11 cellular contexts compared by ENCODE assay signal in the genomic region with DNA sequence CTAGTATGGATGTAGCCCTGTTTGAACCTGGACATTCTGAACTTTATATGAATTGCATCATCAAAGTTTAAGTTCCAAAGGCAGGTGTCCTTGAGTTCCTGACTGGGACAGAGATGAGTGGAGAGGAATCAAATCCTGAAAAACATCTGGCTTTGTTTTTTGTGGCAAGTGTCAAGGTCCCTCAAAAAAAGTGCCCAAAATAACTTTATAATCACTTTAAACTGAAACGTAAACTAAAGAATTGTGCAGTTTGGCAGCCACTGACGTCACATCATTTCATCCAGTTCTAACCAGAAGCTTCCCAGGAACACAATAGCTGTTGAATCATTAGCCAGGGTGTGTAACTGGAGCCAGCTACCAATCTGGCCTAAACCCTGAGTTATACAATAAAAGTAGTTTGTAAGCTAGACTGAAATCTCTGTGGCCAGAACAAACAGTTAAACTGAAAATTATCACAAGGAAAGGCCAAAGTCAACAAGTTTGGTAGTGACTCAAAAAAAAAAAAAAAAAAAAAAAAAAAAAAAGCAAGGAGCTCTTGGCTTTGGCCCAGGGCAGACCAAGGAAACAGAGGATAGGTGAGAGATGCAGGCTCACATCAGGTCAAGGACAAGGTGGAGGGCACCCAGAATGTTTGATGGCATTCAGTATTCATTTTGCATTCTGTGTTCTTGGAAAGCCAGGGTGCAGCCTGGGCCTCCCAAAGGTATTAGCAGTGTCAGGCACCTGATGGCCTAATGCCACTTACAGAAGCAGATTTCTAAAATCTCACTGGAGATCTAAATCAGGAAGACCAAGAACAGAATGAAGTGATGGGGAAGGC.
DNase-seq lines count a peak whose midpoint lies in the region; ATAC-seq and TF ChIP-seq lines count a peak whose summit lies in the region.
"Had no signal": no experiment of that assay in that cellular context is flagged by ENCODE, and none has a peak within 500 bp of the region (broad histone marks: within the 10 kb centered on the region; RNA-seq: fewer than 3 reads in every experiment).

No MANE protein-coding gene starts in this region.

- peak overlapping the region; percentile 95 for H3K27ac Mint-ChIP-seq in progenitor cell of endocrine pancreas

- no peaks in the 10 kb centered on the region for H3K36me3 Mint-ChIP-seq in progenitor cell of endocrine pancreas (ENCODE audit: insufficient read depth)

- H3K9ac ChIP-seq in SK-N-SH, result 0 out of 2 replicates have a peak overlapping the region, but pooled peaks have one; percentile 15

- CTCF ChIA-PET in SK-N-SH (lab: Yijun Ruan, JAX), result no interaction called here

- TF ChIP-seq POLR2A in esophagus muscularis mucosa (IDR thresholded peaks at IDR 0.05; ENCODE audit: low read depth), result no peak

- H3K4me1 Mint-ChIP-seq in progenitor cell of endocrine pancreas (ENCODE audit: low read depth), result peaks cover 29% of the 10 kb centered on the region

- TF ChIP-seq RAD21 in SK-N-SH (IDR thresholded peaks at IDR 0.05; ENCODE audit: low read length), result no peak

- peak overlapping the region; percentile 13; the same call in 1 of the 2 replicates for H2AFZ ChIP-seq in SK-N-SH (ENCODE audit: low read depth)

- POLR2A ChIA-PET in SK-N-SH (lab: Yijun Ruan, JAX), result no interaction called here

- H3K27me3 Mint-ChIP-seq in progenitor cell of endocrine pancreas, result no peaks in the 10 kb centered on the region

- peaks cover 6% of the 10 kb centered on the region for H3F3A ChIP-seq in SK-N-SH (replicated peaks; ENCODE audit: insufficient read depth)

- H3K9me2 ChIP-seq in SK-N-SH, result no peaks in the 10 kb centered on the region

- H3K9me3 ChIP-seq in SK-N-SH, result no peaks in the 10 kb centered on the region
- no peaks in the 10 kb centered on the region for H3K9me3 ChIP-seq in esophagus muscularis mucosa

- H3K27ac ChIP-seq in SK-N-SH (ENCODE audit: low read depth in 2 of 2, low read length in 1 of 2), result peak overlapping the region; percentile 34 to 42; a peak in 3 of 4 replicates
- H3K27ac ChIP-seq in esophagus muscularis mucosa (replicated peaks in 1 of 4), result no peak overlapping the region

- H3K4me1 ChIP-seq in SK-N-SH (ENCODE audit: control insufficient read depth in 1 of 2, insufficient read depth in 2 of 2, low read depth in 1 of 2, low read length in 1 of 2) (peaks cover 0 to 10% of the 10 kb centered on the region in 2 experiments; a peak in 3 of 4 replicates), esophagus muscularis mucosa (peaks cover 0 to 5% (median 3%) of the 10 kb centered on the region in 4 donors)

- intact Hi-C loops in esophagus muscularis mucosa (cut with DNase I), result no loop called here

- DNase-seq in ELR (ENCODE audit: low read depth) (peak; percentile 52), SK-N-SH (no peak), fibroblast of mammary gland (ENCODE audit: low read depth) (peak; percentile 98), progenitor cell of endocrine pancreas (ENCODE audit: low spot score, unreplicated experiment) (peak; percentile 10), esophagus muscularis mucosa (ENCODE audit: extremely low spot score) (no peak), GM10266 (ENCODE audit: extremely low spot score) (no peak)
- DNase-seq: DND-41; stimulated activated CD4-positive, alpha-beta T cell treated with anti-CD3 and anti-CD28 coated beads, Interleukin-4, amount 100 ng/mL, for 4 hours had no signal

- H3K27me3 ChIP-seq in SK-N-SH (ENCODE audit: insufficient read depth) (no peaks in the 10 kb centered on the region), esophagus muscularis mucosa (no peaks in the 10 kb centered on the region)

- 28% methylated on average over 2 of the region's 2 CpGs for WGBS in SK-N-SH (ENCODE audit: low lambda C conversion rate)
- 21% methylated on average over 2 of the region's 2 CpGs for WGBS in esophagus muscularis mucosa

- H3K4me3 Mint-ChIP-seq in progenitor cell of endocrine pancreas (ENCODE audit: low read depth), result no peak overlapping the region

- H3K36me3 ChIP-seq in SK-N-SH (replicated peaks in 1 of 2; ENCODE audit: control insufficient read depth in 1 of 2, insufficient read depth in 2 of 2, low read length in 1 of 2) (no peaks in the 10 kb centered on the region), esophagus muscularis mucosa (no peaks in the 10 kb centered on the region)

- H3K4me3 ChIP-seq in SK-N-SH (ENCODE audit: low read depth in 2 of 2, low read length in 1 of 2) (no peak overlapping the region), fibroblast of mammary gland (ENCODE audit: control insufficient read depth, low read depth, low read length) (no peak overlapping the region), esophagus muscularis mucosa (no peak overlapping the region)
- H3K4me3 ChIP-seq: lung had no signal

- TF ChIP-seq CTCF in SK-N-SH (IDR thresholded peaks at IDR 0.05) (no peak), fibroblast of mammary gland (conservative IDR thresholded peaks at IDR 0.05; ENCODE audit: control insufficient read depth, insufficient read depth, low read depth, low read length) (no peak), progenitor cell of endocrine pancreas (IDR thresholded peaks at IDR 0.05; ENCODE audit: unreplicated experiment) (no peak), esophagus muscularis mucosa (IDR thresholded peaks at IDR 0.05) (no peak), GM10266 (IDR thresholded peaks at IDR 0.05; ENCODE audit: control insufficient read depth, insufficient read depth, low read depth, missing control alignments) (no peak)

- TF ChIP-seq EP300 in SK-N-SH (IDR thresholded peaks at IDR 0.05; ENCODE audit: borderline replicate concordance in 1 of 2, low read depth in 1 of 2, low read length in 1 of 2), result no peak
- TF ChIP-seq EP300 in esophagus muscularis mucosa (IDR thresholded peaks at IDR 0.05), result no peak

- no peaks in the 10 kb centered on the region for H3K79me2 ChIP-seq in SK-N-SH (ENCODE audit: insufficient read depth)

- H4K20me1 ChIP-seq in SK-N-SH (ENCODE audit: insufficient read depth), result no peaks in the 10 kb centered on the region

- ATAC-seq in GM18520 (IDR thresholded peaks at IDR 0.05; ENCODE audit: unreplicated experiment) (no peak), GM19455 (IDR thresholded peaks at IDR 0.05; ENCODE audit: unreplicated experiment) (no peak)

- no peak overlapping the region for H3K4me2 ChIP-seq in SK-N-SH

- peaks cover 9% of the 10 kb centered on the region for H3K9me3 Mint-ChIP-seq in progenitor cell of endocrine pancreas (ENCODE audit: low read depth)

TF ChIP-seq in SK-N-SH, 30 proteins besides CTCF, POLR2A, EP300 and RAD21:
- no peak for TF ChIP-seq MXI1 (IDR thresholded peaks at IDR 0.05; ENCODE audit: low read depth, low read length)
- peak; percentile 33 for TF ChIP-seq TCF12 (IDR thresholded peaks at IDR 0.05)
- no peak for TF ChIP-seq GATA2 (CRISPR knock-in tag; IDR thresholded peaks at IDR 0.05)
- TF ChIP-seq SMC3 (IDR thresholded peaks at IDR 0.05; ENCODE audit: low read depth, low read length), result no peak
- TF ChIP-seq NFIC (IDR thresholded peaks at IDR 0.05; ENCODE audit: borderline replicate concordance), result peak; percentile 55
- TF ChIP-seq SIN3A (IDR thresholded peaks at IDR 0.05; ENCODE audit: borderline replicate concordance, low read depth, low read length), result no peak
- TF ChIP-seq TEAD4 (IDR thresholded peaks at IDR 0.05; ENCODE audit: borderline replicate concordance, insufficient read depth), result no peak
- TF ChIP-seq, protein P1, sequence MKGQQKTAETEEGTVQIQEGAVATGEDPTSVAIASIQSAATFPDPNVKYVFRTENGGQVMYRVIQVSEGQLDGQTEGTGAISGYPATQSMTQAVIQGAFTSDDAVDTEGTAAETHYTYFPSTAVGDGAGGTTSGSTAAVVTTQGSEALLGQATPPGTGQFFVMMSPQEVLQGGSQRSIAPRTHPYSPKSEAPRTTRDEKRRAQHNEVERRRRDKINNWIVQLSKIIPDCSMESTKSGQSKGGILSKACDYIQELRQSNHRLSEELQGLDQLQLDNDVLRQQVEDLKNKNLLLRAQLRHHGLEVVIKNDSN (IDR thresholded peaks at IDR 0.05; ENCODE audit: borderline replicate concordance, low read depth), result no peak
- no peak for TF ChIP-seq ELF1 (IDR thresholded peaks at IDR 0.05)

Comparison
In these comparisons a context has a peak if more than half of its experiments do, and no peak if none do; other contexts are left out.
1. DNase-seq: peak in ELR (single experiment), fibroblast of mammary gland (single experiment) and progenitor cell of endocrine pancreas (single experiment); none in SK-N-SH (single experiment), esophagus muscularis mucosa (single experiment) and GM10266 (single experiment).
2. H3K27ac ChIP-seq: peak in SK-N-SH (2 of 2); none in esophagus muscularis mucosa (0 of 4).